ENCODE assay signal across 2 cellular contexts in the genomic region with DNA sequence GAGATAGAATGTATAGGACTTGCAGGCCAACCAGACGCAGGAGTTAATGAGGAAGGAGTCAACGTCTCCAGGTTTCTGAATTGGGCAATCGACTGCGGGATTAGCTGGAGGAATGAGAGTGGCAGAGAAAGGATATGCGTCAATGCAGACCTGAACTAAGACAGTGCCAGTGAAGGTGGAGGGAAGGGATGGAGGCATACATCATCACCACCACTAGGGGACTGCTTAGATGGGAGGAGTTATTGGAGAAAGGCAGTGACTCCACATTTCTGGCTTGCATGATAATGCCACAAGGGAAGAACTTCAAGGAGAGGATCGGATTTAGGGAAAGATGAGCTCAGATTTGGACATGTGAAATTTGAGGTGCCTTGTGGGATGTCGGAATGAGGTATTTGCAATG.
TF ChIP-seq lines count a peak whose summit lies in the region.

No MANE protein-coding gene starts in this region.

TF ChIP-seq in HEK293, 187 proteins besides CTCF, POLR2A, EP300 and RAD21:
- peak; percentile 94 for TF ChIP-seq PRDM1 (tag by site-specific recombination; IDR thresholded peaks at IDR 0.05)
- TF ChIP-seq, protein P1, sequence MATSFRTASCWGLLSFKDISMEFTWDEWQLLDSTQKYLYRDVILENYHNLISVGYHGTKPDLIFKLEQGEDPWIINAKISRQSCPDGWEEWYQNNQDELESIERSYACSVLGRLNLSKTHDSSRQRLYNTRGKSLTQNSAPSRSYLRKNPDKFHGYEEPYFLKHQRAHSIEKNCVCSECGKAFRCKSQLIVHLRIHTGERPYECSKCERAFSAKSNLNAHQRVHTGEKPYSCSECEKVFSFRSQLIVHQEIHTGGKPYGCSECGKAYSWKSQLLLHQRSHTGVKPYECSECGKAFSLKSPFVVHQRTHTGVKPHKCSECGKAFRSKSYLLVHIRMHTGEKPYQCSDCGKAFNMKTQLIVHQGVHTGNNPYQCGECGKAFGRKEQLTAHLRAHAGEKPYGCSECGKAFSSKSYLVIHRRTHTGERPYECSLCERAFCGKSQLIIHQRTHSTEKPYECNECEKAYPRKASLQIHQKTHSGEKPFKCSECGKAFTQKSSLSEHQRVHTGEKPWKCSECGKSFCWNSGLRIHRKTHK (tag by site-specific recombination; IDR thresholded peaks at IDR 0.05): no peak
- no peak for TF ChIP-seq KLF7 (tag by site-specific recombination; IDR thresholded peaks at IDR 0.05; ENCODE audit: borderline replicate concordance)
- TF ChIP-seq ZNF394 (tag by site-specific recombination; IDR thresholded peaks at IDR 0.05; ENCODE audit: borderline replicate concordance): peak; percentile 37; the same call in 1 of the 2 replicates
- TF ChIP-seq ZBTB26 (tag by site-specific recombination; optimal IDR thresholded peaks at IDR 0.05): no peak
- TF ChIP-seq ZNF292 (tag by site-specific recombination; IDR thresholded peaks at IDR 0.05; ENCODE audit: borderline replicate concordance, low read depth): no peak
- no peak for TF ChIP-seq ZSCAN16 (tag by site-specific recombination; IDR thresholded peaks at IDR 0.05)
- TF ChIP-seq ZNF785 (tag by site-specific recombination; IDR thresholded peaks at IDR 0.05): no peak
- no peak for TF ChIP-seq ZNF677 (tag by site-specific recombination; IDR thresholded peaks at IDR 0.05)
- no peak for TF ChIP-seq OVOL3 (tag by site-specific recombination; IDR thresholded peaks at IDR 0.05)
- TF ChIP-seq, protein P2, sequence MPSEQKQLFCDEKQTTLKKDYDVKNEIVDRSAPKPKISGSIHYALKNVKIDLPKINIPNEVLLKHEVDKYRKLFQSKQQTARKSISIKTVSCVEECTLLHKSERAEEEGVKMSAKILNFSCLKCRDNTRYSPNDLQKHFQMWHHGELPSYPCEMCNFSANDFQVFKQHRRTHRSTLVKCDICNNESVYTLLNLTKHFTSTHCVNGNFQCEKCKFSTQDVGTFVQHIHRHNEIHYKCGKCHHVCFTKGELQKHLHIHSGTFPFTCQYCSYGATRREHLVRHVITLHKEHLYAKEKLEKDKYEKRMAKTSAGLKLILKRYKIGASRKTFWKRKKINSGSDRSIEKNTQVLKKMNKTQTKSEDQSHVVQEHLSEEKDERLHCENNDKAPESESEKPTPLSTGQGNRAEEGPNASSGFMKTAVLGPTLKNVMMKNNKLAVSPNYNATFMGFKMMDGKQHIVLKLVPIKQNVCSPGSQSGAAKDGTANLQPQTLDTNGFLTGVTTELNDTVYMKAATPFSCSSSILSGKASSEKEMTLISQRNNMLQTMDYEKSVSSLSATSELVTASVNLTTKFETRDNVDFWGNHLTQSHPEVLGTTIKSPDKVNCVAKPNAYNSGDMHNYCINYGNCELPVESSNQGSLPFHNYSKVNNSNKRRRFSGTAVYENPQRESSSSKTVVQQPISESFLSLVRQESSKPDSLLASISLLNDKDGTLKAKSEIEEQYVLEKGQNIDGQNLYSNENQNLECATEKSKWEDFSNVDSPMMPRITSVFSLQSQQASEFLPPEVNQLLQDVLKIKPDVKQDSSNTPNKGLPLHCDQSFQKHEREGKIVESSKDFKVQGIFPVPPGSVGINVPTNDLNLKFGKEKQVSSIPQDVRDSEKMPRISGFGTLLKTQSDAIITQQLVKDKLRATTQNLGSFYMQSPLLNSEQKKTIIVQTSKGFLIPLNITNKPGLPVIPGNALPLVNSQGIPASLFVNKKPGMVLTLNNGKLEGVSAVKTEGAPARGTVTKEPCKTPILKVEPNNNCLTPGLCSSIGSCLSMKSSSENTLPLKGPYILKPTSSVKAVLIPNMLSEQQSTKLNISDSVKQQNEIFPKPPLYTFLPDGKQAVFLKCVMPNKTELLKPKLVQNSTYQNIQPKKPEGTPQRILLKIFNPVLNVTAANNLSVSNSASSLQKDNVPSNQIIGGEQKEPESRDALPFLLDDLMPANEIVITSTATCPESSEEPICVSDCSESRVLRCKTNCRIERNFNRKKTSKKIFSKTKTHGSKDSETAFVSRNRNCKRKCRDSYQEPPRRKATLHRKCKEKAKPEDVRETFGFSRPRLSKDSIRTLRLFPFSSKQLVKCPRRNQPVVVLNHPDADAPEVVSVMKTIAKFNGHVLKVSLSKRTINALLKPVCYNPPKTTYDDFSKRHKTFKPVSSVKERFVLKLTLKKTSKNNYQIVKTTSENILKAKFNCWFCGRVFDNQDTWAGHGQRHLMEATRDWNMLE (tag by site-specific recombination; conservative IDR thresholded peaks at IDR 0.05; ENCODE audit: low read depth): no peak
TF ChIP-seq in HEK293: peak in this region for 2.

TF ChIP-seq in H1, 55 proteins besides CTCF, POLR2A, EP300 and RAD21 (continues in another document):
- TF ChIP-seq CHD1 (IDR thresholded peaks at IDR 0.05; ENCODE audit: low read depth, low read length): no peak
- TF ChIP-seq ZNF274 (IDR thresholded peaks at IDR 0.05; ENCODE audit: borderline replicate concordance, extremely low read depth, low read length): no peak
- no peak for TF ChIP-seq E2F6 (IDR thresholded peaks at IDR 0.05)
- TF ChIP-seq PHF8 (conservative IDR thresholded peaks at IDR 0.05; ENCODE audit: low read depth, low read length): no peak
- no peak for TF ChIP-seq JUN (IDR thresholded peaks at IDR 0.05; ENCODE audit: low read depth, low read length)
- TF ChIP-seq BACH1 (IDR thresholded peaks at IDR 0.05; ENCODE audit: low read length): no peak; the same call in 1 of the 2 replicates
- no peak for TF ChIP-seq CHD2 (IDR thresholded peaks at IDR 0.05; ENCODE audit: low read length)
- no peak for TF ChIP-seq GABPA (IDR thresholded peaks at IDR 0.05; ENCODE audit: borderline replicate concordance, insufficient read depth, low read length)
- TF ChIP-seq CBX8 (IDR thresholded peaks at IDR 0.05; ENCODE audit: borderline replicate concordance, low read depth, low read length): no peak
- 0 out of 2 replicates have a peak, but pooled peaks have one; percentile 22 for TF ChIP-seq MAX (IDR thresholded peaks at IDR 0.05)
- no peak for TF ChIP-seq FOSL1 (IDR thresholded peaks at IDR 0.05; ENCODE audit: insufficient read depth, low read depth, low read length)
- TF ChIP-seq SIN3A (conservative IDR thresholded peaks at IDR 0.05 in 1 of 2, IDR thresholded peaks at IDR 0.05 in 1 of 2; ENCODE audit: low read depth in 1 of 2, low read length in 2 of 2): 0 out of 4 replicates have a peak, but pooled peaks of 1 of the 2 experiments have one; percentile 13
- TF ChIP-seq KDM1A (IDR thresholded peaks at IDR 0.05; ENCODE audit: borderline replicate concordance, low read length): no peak
- TF ChIP-seq RFX5 (IDR thresholded peaks at IDR 0.05; ENCODE audit: borderline replicate concordance, low read depth, low read length): no peak
- no peak for TF ChIP-seq SUZ12 (IDR thresholded peaks at IDR 0.05; ENCODE audit: low read length)
- TF ChIP-seq NRF1 (IDR thresholded peaks at IDR 0.05; ENCODE audit: low read depth, low read length): no peak
- no peak for TF ChIP-seq RBBP5 (IDR thresholded peaks at IDR 0.05; ENCODE audit: borderline replicate concordance, low read depth, low read length)
- no peak for TF ChIP-seq JUND (IDR thresholded peaks at IDR 0.05; ENCODE audit: low read length)
- no peak for TF ChIP-seq EZH2 (IDR thresholded peaks at IDR 0.05; ENCODE audit: low read depth, low read length, severe bottlenecking)
- TF ChIP-seq CREB1 (IDR thresholded peaks at IDR 0.05): peak; percentile 80
- peak; percentile 58; the same call in 1 of the 2 replicates for TF ChIP-seq MAFK (IDR thresholded peaks at IDR 0.05; ENCODE audit: low read depth, low read length)
- no peak for TF ChIP-seq SAP30 (IDR thresholded peaks at IDR 0.05; ENCODE audit: insufficient read depth, insufficient replicate concordance, low read length)
- TF ChIP-seq BCL11A (IDR thresholded peaks at IDR 0.05; ENCODE audit: low read depth in 2 of 2, low read length in 2 of 2): no peak
- TF ChIP-seq SP4 (IDR thresholded peaks at IDR 0.05; ENCODE audit: low read length): 0 out of 2 replicates have a peak, but pooled peaks have one; percentile 46
- TF ChIP-seq TBP (IDR thresholded peaks at IDR 0.05; ENCODE audit: low read depth, low read length): no peak
- 0 out of 2 replicates have a peak, but pooled peaks have one; percentile 7 for TF ChIP-seq TEAD4 (IDR thresholded peaks at IDR 0.05; ENCODE audit: low read depth, low read length)
- TF ChIP-seq TCF12 (IDR thresholded peaks at IDR 0.05; ENCODE audit: low read depth, low read length): no peak
- no peak for TF ChIP-seq BRCA1 (IDR thresholded peaks at IDR 0.05; ENCODE audit: low read depth, low read length)
- TF ChIP-seq, protein P3, sequence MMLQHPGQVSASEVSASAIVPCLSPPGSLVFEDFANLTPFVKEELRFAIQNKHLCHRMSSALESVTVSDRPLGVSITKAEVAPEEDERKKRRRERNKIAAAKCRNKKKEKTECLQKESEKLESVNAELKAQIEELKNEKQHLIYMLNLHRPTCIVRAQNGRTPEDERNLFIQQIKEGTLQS (IDR thresholded peaks at IDR 0.05; ENCODE audit: insufficient read depth, low read depth, low read length): no peak
- TF ChIP-seq CHD7 (IDR thresholded peaks at IDR 0.05; ENCODE audit: insufficient replicate concordance, low read length): no peak
- no peak for TF ChIP-seq HDAC6 (IDR thresholded peaks at IDR 0.05; ENCODE audit: low read depth, low read length)
- peak; percentile 41; the same call in 1 of the 2 replicates for TF ChIP-seq YY1 (IDR thresholded peaks at IDR 0.05; ENCODE audit: low read depth, low read length)
- TF ChIP-seq CEBPB (IDR thresholded peaks at IDR 0.05; ENCODE audit: low read depth, low read length): peak; percentile 88
- no peak for TF ChIP-seq RNF2 (IDR thresholded peaks at IDR 0.05; ENCODE audit: borderline replicate concordance, low read depth, low read length, missing control alignments, poor library complexity, severe bottlenecking)
- no peak for TF ChIP-seq RXRA (IDR thresholded peaks at IDR 0.05; ENCODE audit: insufficient read depth, low read depth, low read length)
- TF ChIP-seq ASH2L (IDR thresholded peaks at IDR 0.05; ENCODE audit: low read length): no peak
